ENCODE assay signal across 1 cellular context in the genomic region with DNA sequence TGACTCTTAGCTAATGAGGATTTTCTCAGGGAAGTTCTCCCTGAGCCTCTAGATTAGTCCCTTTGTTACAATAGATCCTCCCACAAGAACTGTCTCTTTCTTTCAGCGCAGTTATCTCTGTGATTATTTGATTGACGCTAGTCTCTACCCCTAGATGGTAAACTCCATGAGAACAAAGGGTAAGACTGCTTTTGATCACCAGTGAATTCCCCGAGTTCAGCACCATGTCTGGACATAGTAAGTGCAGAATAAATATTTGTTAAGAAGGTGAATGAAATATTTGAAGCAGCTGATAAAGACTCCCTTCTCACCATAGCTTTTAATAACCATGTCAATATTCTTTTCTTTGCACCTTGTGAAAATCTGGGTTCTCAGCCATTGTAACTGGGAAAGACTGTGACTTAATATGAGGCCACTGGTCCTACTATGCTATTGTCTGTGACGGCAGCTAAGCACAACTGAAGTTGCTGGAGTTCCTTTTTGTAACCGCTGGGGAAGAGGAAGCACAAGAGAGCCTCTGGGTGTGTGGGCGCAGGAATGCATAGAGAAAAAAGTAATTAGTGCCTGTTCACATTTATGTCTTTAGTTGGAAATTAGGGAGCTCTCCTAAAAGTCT.
A peak's percentile ranks its signal among the peaks of the same experiment; 100 is the strongest.
TF ChIP-seq lines count a peak whose summit lies in the region.

No MANE protein-coding gene starts in this region.

TF ChIP-seq in K562, 482 proteins besides CTCF, POLR2A, EP300 and RAD21 (continued from another document):
- TF ChIP-seq, protein P1, sequence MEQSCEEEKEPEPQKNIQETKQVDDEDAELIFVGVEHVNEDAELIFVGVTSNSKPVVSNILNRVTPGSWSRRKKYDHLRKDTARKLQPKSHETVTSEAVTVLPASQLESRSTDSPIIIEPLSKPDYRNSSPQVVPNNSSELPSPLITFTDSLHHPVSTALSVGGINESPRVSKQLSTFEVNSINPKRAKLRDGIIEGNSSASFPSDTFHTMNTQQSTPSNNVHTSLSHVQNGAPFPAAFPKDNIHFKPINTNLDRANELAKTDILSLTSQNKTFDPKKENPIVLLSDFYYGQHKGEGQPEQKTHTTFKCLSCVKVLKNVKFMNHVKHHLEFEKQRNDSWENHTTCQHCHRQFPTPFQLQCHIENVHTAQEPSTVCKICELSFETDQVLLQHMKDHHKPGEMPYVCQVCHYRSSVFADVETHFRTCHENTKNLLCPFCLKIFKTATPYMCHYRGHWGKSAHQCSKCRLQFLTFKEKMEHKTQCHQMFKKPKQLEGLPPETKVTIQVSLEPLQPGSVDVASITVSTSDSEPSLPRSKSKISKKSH (CRISPR knock-in tag; IDR thresholded peaks at IDR 0.05) = no peak
- TF ChIP-seq PHF20 (IDR thresholded peaks at IDR 0.05; ENCODE audit: partially characterized antibody) (no peak), CREBBP (IDR thresholded peaks at IDR 0.05; ENCODE audit: low read depth, low read length) (no peak), EHMT2 (IDR thresholded peaks at IDR 0.05) (no peak), SMAD3 (CRISPR knock-in tag; conservative IDR thresholded peaks at IDR 0.05) (0 out of 2 replicates have a peak, but pooled peaks have one; percentile 26), MEF2A (IDR thresholded peaks at IDR 0.05; ENCODE audit: control insufficient read depth, low read depth, low read length) (no peak), PCBP1 (IDR thresholded peaks at IDR 0.05; ENCODE audit: low read depth, low read length, poor library complexity, severe bottlenecking) (no peak), TARDBP (IDR thresholded peaks at IDR 0.05) (no peak), PHF8 (IDR thresholded peaks at IDR 0.05; ENCODE audit: borderline replicate concordance, low read length) (no peak), ZNF217 (CRISPR knock-in tag; IDR thresholded peaks at IDR 0.05) (no peak), SREBF1 (IDR thresholded peaks at IDR 0.05; ENCODE audit: borderline replicate concordance, low read depth, low read length) (no peak), DPF2 (IDR thresholded peaks at IDR 0.05) (no peak), NCOA2 (IDR thresholded peaks at IDR 0.05; ENCODE audit: partially characterized antibody in 2 of 2) (no peak), IFI16 (CRISPR knock-in tag; IDR thresholded peaks at IDR 0.05) (0 out of 2 replicates have a peak, but pooled peaks have one; percentile 4), RUNX1 (IDR thresholded peaks at IDR 0.05; ENCODE audit: low read depth) (no peak), OTX1 (CRISPR knock-in tag; IDR thresholded peaks at IDR 0.05) (no peak), EP400 (IDR thresholded peaks at IDR 0.05) (no peak), RBM14 (IDR thresholded peaks at IDR 0.05; ENCODE audit: borderline replicate concordance, insufficient read depth, low read depth, low read length) (no peak), DMBX1 (CRISPR knock-in tag; IDR thresholded peaks at IDR 0.05; ENCODE audit: borderline replicate concordance) (peak; percentile 62; the same call in 1 of the 2 replicates), KDM2B (CRISPR knock-in tag; IDR thresholded peaks at IDR 0.05) (no peak), CBFA2T2 (conservative IDR thresholded peaks at IDR 0.05) (no peak), KDM4B (IDR thresholded peaks at IDR 0.05; ENCODE audit: borderline replicate concordance in 2 of 2, low read depth in 1 of 2) (no peak), ZNF175 (CRISPR knock-in tag; IDR thresholded peaks at IDR 0.05; ENCODE audit: low read depth) (no peak), CHCHD3 (CRISPR knock-in tag; IDR thresholded peaks at IDR 0.05) (no peak), ETV1 (tag; conservative IDR thresholded peaks at IDR 0.05; ENCODE audit: low read depth) (peak; percentile 70), ZNF316 (IDR thresholded peaks at IDR 0.05) (no peak), POLR2AphosphoS5 (IDR thresholded peaks at IDR 0.05; ENCODE audit: control insufficient read depth, insufficient read depth, low read depth, low read length) (no peak), HNRNPUL1 (IDR thresholded peaks at IDR 0.05; ENCODE audit: low read length) (no peak), SRF (CRISPR knock-in tag; IDR thresholded peaks at IDR 0.05) (no peak), DNMT1 (IDR thresholded peaks at IDR 0.05) (no peak), GATA2 (CRISPR knock-in tag; IDR thresholded peaks at IDR 0.05) (no peak), ARNT (IDR thresholded peaks at IDR 0.05) (peak in 1 of 2 experiments; percentile 48; a peak in 1 of 4 replicates), GTF2F1 (IDR thresholded peaks at IDR 0.05; ENCODE audit: low read depth, low read length) (no peak), ZBTB7A (IDR thresholded peaks at IDR 0.05; ENCODE audit: borderline replicate concordance, control insufficient read depth, low read depth, low read length) (no peak)
- TF ChIP-seq, protein P2, sequence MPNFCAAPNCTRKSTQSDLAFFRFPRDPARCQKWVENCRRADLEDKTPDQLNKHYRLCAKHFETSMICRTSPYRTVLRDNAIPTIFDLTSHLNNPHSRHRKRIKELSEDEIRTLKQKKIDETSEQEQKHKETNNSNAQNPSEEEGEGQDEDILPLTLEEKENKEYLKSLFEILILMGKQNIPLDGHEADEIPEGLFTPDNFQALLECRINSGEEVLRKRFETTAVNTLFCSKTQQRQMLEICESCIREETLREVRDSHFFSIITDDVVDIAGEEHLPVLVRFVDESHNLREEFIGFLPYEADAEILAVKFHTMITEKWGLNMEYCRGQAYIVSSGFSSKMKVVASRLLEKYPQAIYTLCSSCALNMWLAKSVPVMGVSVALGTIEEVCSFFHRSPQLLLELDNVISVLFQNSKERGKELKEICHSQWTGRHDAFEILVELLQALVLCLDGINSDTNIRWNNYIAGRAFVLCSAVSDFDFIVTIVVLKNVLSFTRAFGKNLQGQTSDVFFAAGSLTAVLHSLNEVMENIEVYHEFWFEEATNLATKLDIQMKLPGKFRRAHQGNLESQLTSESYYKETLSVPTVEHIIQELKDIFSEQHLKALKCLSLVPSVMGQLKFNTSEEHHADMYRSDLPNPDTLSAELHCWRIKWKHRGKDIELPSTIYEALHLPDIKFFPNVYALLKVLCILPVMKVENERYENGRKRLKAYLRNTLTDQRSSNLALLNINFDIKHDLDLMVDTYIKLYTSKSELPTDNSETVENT (CRISPR knock-in tag; IDR thresholded peaks at IDR 0.05) = no peak
- TF ChIP-seq, protein P3, sequence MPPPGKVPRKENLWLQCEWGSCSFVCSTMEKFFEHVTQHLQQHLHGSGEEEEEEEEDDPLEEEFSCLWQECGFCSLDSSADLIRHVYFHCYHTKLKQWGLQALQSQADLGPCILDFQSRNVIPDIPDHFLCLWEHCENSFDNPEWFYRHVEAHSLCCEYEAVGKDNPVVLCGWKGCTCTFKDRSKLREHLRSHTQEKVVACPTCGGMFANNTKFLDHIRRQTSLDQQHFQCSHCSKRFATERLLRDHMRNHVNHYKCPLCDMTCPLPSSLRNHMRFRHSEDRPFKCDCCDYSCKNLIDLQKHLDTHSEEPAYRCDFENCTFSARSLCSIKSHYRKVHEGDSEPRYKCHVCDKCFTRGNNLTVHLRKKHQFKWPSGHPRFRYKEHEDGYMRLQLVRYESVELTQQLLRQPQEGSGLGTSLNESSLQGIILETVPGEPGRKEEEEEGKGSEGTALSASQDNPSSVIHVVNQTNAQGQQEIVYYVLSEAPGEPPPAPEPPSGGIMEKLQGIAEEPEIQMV (tag; conservative IDR thresholded peaks at IDR 0.05; ENCODE audit: low read depth) = no peak
- TF ChIP-seq, protein P4, sequence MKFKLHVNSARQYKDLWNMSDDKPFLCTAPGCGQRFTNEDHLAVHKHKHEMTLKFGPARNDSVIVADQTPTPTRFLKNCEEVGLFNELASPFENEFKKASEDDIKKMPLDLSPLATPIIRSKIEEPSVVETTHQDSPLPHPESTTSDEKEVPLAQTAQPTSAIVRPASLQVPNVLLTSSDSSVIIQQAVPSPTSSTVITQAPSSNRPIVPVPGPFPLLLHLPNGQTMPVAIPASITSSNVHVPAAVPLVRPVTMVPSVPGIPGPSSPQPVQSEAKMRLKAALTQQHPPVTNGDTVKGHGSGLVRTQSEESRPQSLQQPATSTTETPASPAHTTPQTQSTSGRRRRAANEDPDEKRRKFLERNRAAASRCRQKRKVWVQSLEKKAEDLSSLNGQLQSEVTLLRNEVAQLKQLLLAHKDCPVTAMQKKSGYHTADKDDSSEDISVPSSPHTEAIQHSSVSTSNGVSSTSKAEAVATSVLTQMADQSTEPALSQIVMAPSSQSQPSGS (CRISPR knock-in tag; IDR thresholded peaks at IDR 0.05) = no peak
- TF ChIP-seq, protein P5, sequence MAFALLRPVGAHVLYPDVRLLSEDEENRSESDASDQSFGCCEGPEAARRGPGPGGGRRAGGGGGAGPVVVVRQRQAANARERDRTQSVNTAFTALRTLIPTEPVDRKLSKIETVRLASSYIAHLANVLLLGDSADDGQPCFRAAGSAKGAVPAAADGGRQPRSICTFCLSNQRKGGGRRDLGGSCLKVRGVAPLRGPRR (CRISPR knock-in tag; IDR thresholded peaks at IDR 0.05) = no peak
- TF ChIP-seq, protein P6, sequence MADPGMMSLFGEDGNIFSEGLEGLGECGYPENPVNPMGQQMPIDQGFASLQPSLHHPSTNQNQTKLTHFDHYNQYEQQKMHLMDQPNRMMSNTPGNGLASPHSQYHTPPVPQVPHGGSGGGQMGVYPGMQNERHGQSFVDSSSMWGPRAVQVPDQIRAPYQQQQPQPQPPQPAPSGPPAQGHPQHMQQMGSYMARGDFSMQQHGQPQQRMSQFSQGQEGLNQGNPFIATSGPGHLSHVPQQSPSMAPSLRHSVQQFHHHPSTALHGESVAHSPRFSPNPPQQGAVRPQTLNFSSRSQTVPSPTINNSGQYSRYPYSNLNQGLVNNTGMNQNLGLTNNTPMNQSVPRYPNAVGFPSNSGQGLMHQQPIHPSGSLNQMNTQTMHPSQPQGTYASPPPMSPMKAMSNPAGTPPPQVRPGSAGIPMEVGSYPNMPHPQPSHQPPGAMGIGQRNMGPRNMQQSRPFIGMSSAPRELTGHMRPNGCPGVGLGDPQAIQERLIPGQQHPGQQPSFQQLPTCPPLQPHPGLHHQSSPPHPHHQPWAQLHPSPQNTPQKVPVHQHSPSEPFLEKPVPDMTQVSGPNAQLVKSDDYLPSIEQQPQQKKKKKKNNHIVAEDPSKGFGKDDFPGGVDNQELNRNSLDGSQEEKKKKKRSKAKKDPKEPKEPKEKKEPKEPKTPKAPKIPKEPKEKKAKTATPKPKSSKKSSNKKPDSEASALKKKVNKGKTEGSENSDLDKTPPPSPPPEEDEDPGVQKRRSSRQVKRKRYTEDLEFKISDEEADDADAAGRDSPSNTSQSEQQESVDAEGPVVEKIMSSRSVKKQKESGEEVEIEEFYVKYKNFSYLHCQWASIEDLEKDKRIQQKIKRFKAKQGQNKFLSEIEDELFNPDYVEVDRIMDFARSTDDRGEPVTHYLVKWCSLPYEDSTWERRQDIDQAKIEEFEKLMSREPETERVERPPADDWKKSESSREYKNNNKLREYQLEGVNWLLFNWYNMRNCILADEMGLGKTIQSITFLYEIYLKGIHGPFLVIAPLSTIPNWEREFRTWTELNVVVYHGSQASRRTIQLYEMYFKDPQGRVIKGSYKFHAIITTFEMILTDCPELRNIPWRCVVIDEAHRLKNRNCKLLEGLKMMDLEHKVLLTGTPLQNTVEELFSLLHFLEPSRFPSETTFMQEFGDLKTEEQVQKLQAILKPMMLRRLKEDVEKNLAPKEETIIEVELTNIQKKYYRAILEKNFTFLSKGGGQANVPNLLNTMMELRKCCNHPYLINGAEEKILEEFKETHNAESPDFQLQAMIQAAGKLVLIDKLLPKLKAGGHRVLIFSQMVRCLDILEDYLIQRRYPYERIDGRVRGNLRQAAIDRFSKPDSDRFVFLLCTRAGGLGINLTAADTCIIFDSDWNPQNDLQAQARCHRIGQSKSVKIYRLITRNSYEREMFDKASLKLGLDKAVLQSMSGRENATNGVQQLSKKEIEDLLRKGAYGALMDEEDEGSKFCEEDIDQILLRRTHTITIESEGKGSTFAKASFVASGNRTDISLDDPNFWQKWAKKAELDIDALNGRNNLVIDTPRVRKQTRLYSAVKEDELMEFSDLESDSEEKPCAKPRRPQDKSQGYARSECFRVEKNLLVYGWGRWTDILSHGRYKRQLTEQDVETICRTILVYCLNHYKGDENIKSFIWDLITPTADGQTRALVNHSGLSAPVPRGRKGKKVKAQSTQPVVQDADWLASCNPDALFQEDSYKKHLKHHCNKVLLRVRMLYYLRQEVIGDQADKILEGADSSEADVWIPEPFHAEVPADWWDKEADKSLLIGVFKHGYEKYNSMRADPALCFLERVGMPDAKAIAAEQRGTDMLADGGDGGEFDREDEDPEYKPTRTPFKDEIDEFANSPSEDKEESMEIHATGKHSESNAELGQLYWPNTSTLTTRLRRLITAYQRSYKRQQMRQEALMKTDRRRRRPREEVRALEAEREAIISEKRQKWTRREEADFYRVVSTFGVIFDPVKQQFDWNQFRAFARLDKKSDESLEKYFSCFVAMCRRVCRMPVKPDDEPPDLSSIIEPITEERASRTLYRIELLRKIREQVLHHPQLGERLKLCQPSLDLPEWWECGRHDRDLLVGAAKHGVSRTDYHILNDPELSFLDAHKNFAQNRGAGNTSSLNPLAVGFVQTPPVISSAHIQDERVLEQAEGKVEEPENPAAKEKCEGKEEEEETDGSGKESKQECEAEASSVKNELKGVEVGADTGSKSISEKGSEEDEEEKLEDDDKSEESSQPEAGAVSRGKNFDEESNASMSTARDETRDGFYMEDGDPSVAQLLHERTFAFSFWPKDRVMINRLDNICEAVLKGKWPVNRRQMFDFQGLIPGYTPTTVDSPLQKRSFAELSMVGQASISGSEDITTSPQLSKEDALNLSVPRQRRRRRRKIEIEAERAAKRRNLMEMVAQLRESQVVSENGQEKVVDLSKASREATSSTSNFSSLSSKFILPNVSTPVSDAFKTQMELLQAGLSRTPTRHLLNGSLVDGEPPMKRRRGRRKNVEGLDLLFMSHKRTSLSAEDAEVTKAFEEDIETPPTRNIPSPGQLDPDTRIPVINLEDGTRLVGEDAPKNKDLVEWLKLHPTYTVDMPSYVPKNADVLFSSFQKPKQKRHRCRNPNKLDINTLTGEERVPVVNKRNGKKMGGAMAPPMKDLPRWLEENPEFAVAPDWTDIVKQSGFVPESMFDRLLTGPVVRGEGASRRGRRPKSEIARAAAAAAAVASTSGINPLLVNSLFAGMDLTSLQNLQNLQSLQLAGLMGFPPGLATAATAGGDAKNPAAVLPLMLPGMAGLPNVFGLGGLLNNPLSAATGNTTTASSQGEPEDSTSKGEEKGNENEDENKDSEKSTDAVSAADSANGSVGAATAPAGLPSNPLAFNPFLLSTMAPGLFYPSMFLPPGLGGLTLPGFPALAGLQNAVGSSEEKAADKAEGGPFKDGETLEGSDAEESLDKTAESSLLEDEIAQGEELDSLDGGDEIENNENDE (IDR thresholded peaks at IDR 0.05; ENCODE audit: low read depth, low read length) = no peak
